21 cellular contexts compared by ENCODE assay signal in genomic region chr2:2775018-2775417, GRCh38.
"Had no signal": no experiment of that assay in that cellular context is flagged by ENCODE, and none has a peak within 500 bp of the region (broad histone marks: within the 10 kb centered on the region; RNA-seq: fewer than 3 reads in every experiment).

No MANE protein-coding gene starts in this region.

- H3K27ac ChIP-seq: ascending aorta, brain microvascular endothelial cell, colonic mucosa, dorsolateral prefrontal cortex, lower lobe of right lung, parathyroid adenoma, right lobe of liver, skin epidermis, stomach, suprapubic skin, transverse colon had no signal

- H3K9me3 ChIP-seq: ascending aorta, colonic mucosa, lower lobe of right lung, right lobe of liver, suprapubic skin, transverse colon had no signal

- H2AFZ ChIP-seq: parathyroid adenoma had no signal

- H3K4me3 ChIP-seq: ascending aorta, colonic mucosa, dorsolateral prefrontal cortex, lower lobe of right lung, right lobe of liver, skin epidermis, stomach, suprapubic skin, transverse colon had no signal

- H3K4me1 Mint-ChIP-seq: central memory CD8-positive, alpha-beta T cell had no signal

- H3K9ac ChIP-seq: parathyroid adenoma had no signal

- DNase-seq: activated gamma-delta T cell treated with Interleukin-2 at 50 U/mL for 16 hours; activated T-cell treated with anti-CD3 and anti-CD28 coated beads, Interleukin-2, amount 50 U/mL, for 1 hour; brain microvascular endothelial cell; colonic mucosa; dorsolateral prefrontal cortex; effector memory CD8-positive, alpha-beta T cell; foreskin fibroblast; lower lobe of right lung; naive B cell; nucleus accumbens; right lobe of liver; stimulated activated CD4-positive, alpha-beta T cell treated with anti-CD3 and anti-CD28 coated beads, Interleukin-1b, Interleukin-23, amount 100 ng/mL, for 48 hours; stomach; transverse colon had no signal

- H3K4me3 Mint-ChIP-seq: central memory CD8-positive, alpha-beta T cell; effector memory CD8-positive, alpha-beta T cell; naive B cell had no signal

- H3K27me3 ChIP-seq: ascending aorta, brain microvascular endothelial cell, colonic mucosa, dorsolateral prefrontal cortex, right lobe of liver, stomach, suprapubic skin, transverse colon had no signal

- H3K27ac Mint-ChIP-seq: activated naive CD4-positive, alpha-beta T cell treated with anti-CD3 and anti-CD28 coated beads, Interleukin-2, amount 50 U/mL, for 72 hours; effector memory CD8-positive, alpha-beta T cell had no signal

- ATAC-seq: activated naive CD4-positive, alpha-beta T cell treated with anti-CD3 and anti-CD28 coated beads, Interleukin-2, amount 50 U/mL, for 72 hours; effector memory CD8-positive, alpha-beta T cell; left lobe of liver; lower lobe of right lung; right lobe of liver had no signal

- H3K36me3 ChIP-seq: ascending aorta, brain microvascular endothelial cell, colonic mucosa, lower lobe of right lung, right lobe of liver, stomach, suprapubic skin, transverse colon had no signal

- H3K27me3 Mint-ChIP-seq: central memory CD8-positive, alpha-beta T cell; effector memory CD8-positive, alpha-beta T cell had no signal

- H3K4me1 ChIP-seq: ascending aorta, colonic mucosa, lower lobe of right lung, right lobe of liver had no signal
